In genomic region chr14:73732006-73732405, GRCh38 we compare ENCODE assay signal across 16 cellular contexts. TPM values are rescaled to one million over a fixed set of nuclear protein-coding genes. Genes with fewer than 3 reads are reported as not detected.
DNase-seq lines count a peak whose midpoint lies in the region; ATAC-seq and TF ChIP-seq lines count a peak whose summit lies in the region.
"Had no signal": no experiment of that assay in that cellular context is flagged by ENCODE, and none has a peak within 500 bp of the region (broad histone marks: within the 10 kb centered on the region; RNA-seq: fewer than 3 reads in every experiment).

No MANE protein-coding gene starts in this region.

- no peaks in the 10 kb centered on the region for H3K27me3 Mint-ChIP-seq in activated T-cell treated with anti-CD3 and anti-CD28 coated beads, Interleukin-2, amount 50 U/mL, for 72 hours (ENCODE audit: low read depth)
- H3K27me3 Mint-ChIP-seq in activated T-cell treated with anti-CD3 and anti-CD28 coated beads, Interleukin-2, amount 50 U/mL, for 4 hours (ENCODE audit: low read depth) = no peaks in the 10 kb centered on the region
- no peaks in the 10 kb centered on the region for H3K27me3 Mint-ChIP-seq in stimulated activated naive CD8-positive, alpha-beta T cell treated with anti-CD3 and anti-CD28 coated beads, Interleukin-15, amount 100 ng/mL, for 72 hours

- peaks cover 24% of the 10 kb centered on the region for H3K4me1 Mint-ChIP-seq in activated T-cell treated with anti-CD3 and anti-CD28 coated beads, Interleukin-2, amount 50 U/mL, for 72 hours (ENCODE audit: low read depth)
- peaks cover 13% of the 10 kb centered on the region for H3K4me1 Mint-ChIP-seq in activated T-cell treated with anti-CD3 and anti-CD28 coated beads, Interleukin-2, amount 50 U/mL, for 4 hours (ENCODE audit: low read depth)
- H3K4me1 Mint-ChIP-seq in stimulated activated naive CD8-positive, alpha-beta T cell treated with anti-CD3 and anti-CD28 coated beads, Interleukin-15, amount 100 ng/mL, for 72 hours = peaks cover 32% of the 10 kb centered on the region

- peak overlapping the region; percentile 61 for H3K27ac Mint-ChIP-seq in activated T-cell treated with anti-CD3 and anti-CD28 coated beads, Interleukin-2, amount 50 U/mL, for 72 hours
- H3K27ac Mint-ChIP-seq in stimulated activated naive CD8-positive, alpha-beta T cell treated with anti-CD3 and anti-CD28 coated beads, Interleukin-15, amount 100 ng/mL, for 72 hours = peak overlapping the region; percentile 52 to 59

- no peak overlapping the region for H3K4me3 Mint-ChIP-seq in activated T-cell treated with anti-CD3 and anti-CD28 coated beads, Interleukin-2, amount 50 U/mL, for 72 hours
- H3K4me3 Mint-ChIP-seq in activated T-cell treated with anti-CD3 and anti-CD28 coated beads, Interleukin-2, amount 50 U/mL, for 4 hours = no peak overlapping the region
- no peak overlapping the region for H3K4me3 Mint-ChIP-seq in stimulated activated naive CD8-positive, alpha-beta T cell treated with anti-CD3 and anti-CD28 coated beads, Interleukin-15, amount 100 ng/mL, for 72 hours

- H3K36me3 ChIP-seq in SK-N-MC (ENCODE audit: insufficient read depth, low read length) (peaks cover 49% of the 10 kb centered on the region), gastroesophageal sphincter (peaks cover 0 to 76% of the 10 kb centered on the region in 2 donors)

- H3K36me3 Mint-ChIP-seq in activated T-cell treated with anti-CD3 and anti-CD28 coated beads, Interleukin-2, amount 50 U/mL, for 72 hours (ENCODE audit: insufficient read depth in 2 of 2) = peaks cover 12 to 32% of the 10 kb centered on the region in 2 donors
- peaks cover 38% of the 10 kb centered on the region for H3K36me3 Mint-ChIP-seq in activated T-cell treated with anti-CD3 and anti-CD28 coated beads, Interleukin-2, amount 50 U/mL, for 4 hours (ENCODE audit: insufficient read depth)

- TF ChIP-seq POLR2A in gastroesophageal sphincter (IDR thresholded peaks at IDR 0.05) = no peak

- WGBS in gastroesophageal sphincter (ENCODE audit: low coverage in 1 of 2), 2 donors = 52 to 69% methylated on average over 2 of the region's 3 CpGs

- H3K27me3 ChIP-seq in gastroesophageal sphincter = no peaks in the 10 kb centered on the region

- H3K4me3 ChIP-seq in SK-N-MC = no peak overlapping the region
- H3K4me3 ChIP-seq in gastroesophageal sphincter = no peak overlapping the region

- H3K9ac ChIP-seq in SK-N-MC (ENCODE audit: insufficient read length) = no peak overlapping the region

- H3K4me1 ChIP-seq in gastroesophageal sphincter = peaks cover 5 to 55% (median 13%) of the 10 kb centered on the region in 3 donors

- H3K9me3 ChIP-seq in SK-N-MC (ENCODE audit: low read depth, low read length) (no peaks in the 10 kb centered on the region), gastroesophageal sphincter (no peaks in the 10 kb centered on the region)

- DNase-seq in activated T-cell treated with anti-CD3 and anti-CD28 coated beads, Interleukin-2, amount 50 U/mL, for 72 hours = no peak
- no peak for DNase-seq in activated T-cell treated with anti-CD3 and anti-CD28 coated beads, Interleukin-2, amount 50 U/mL, for 4 hours
- DNase-seq in SK-N-MC (ENCODE audit: low read depth, low spot score) (no peak), NCI-H510A treated with DMSO at 0.1 percent for 48 hours (lab: John Stamatoyannopoulos, UW) (no peak), kidney glomerular epithelial cell (lab: John Stamatoyannopoulos, UW) (no peak), GM03348 (ENCODE audit: low spot score) (no peak)
- DNase-seq in stimulated activated naive CD8-positive, alpha-beta T cell treated with anti-CD3 and anti-CD28 coated beads, Interleukin-15, amount 100 ng/mL, for 72 hours = no peak
- DNase-seq: activated T-cell treated with anti-CD3 and anti-CD28 coated beads for 4 hours; Calu3; GF-D8; NCI-H2081; NCI-H69; stimulated activated CD4-positive, alpha-beta T cell treated with anti-CD3 and anti-CD28 coated beads, Interleukin-2, amount 100 ng/mL, for 48 hours; stimulated activated CD8-positive, alpha-beta memory T cell treated with anti-CD3 and anti-CD28 coated beads, Interleukin-4, amount 100 ng/mL, for 48 hours; WERI-Rb-1 had no signal

- no peak for TF ChIP-seq CTCF in gastroesophageal sphincter (IDR thresholded peaks at IDR 0.05)

- H3K27ac ChIP-seq in SK-N-MC (0 out of 2 replicates have a peak overlapping the region, but pooled peaks have one; percentile 8), gastroesophageal sphincter (peak overlapping the region; percentile 9 to 83 (median 72))
- H3K27ac ChIP-seq: WERI-Rb-1 had no signal

- no peak for ATAC-seq in activated T-cell treated with anti-CD3 and anti-CD28 coated beads, Interleukin-2, amount 50 U/mL, for 72 hours (replicated peaks in 1 of 2)
- no peak for ATAC-seq in activated T-cell treated with anti-CD3 and anti-CD28 coated beads, Interleukin-2, amount 50 U/mL, for 4 hours
- ATAC-seq in gastroesophageal sphincter = no peak
- no peak for ATAC-seq in stimulated activated naive CD8-positive, alpha-beta T cell treated with anti-CD3 and anti-CD28 coated beads, Interleukin-15, amount 100 ng/mL, for 72 hours

- TF ChIP-seq EP300 in gastroesophageal sphincter (IDR thresholded peaks at IDR 0.05) = no peak

- no peaks in the 10 kb centered on the region for H3K9me3 Mint-ChIP-seq in activated T-cell treated with anti-CD3 and anti-CD28 coated beads, Interleukin-2, amount 50 U/mL, for 72 hours
- H3K9me3 Mint-ChIP-seq in activated T-cell treated with anti-CD3 and anti-CD28 coated beads, Interleukin-2, amount 50 U/mL, for 4 hours = no peaks in the 10 kb centered on the region
- H3K9me3 Mint-ChIP-seq in stimulated activated naive CD8-positive, alpha-beta T cell treated with anti-CD3 and anti-CD28 coated beads, Interleukin-15, amount 100 ng/mL, for 72 hours = no peaks in the 10 kb centered on the region

RNA-seq across cellular contexts. Expression of gene PNMA1, which starts 17.8 kb away (rescaled TPM):
- total RNA-seq in activated T-cell treated with anti-CD3 and anti-CD28 coated beads, Interleukin-2, amount 50 U/mL, for 72 hours = 10 to 100 TPM; 38.1 to 47.5 TPM
- 10 to 100 TPM; 41.0 to 55.2 (median 50.8) TPM for total RNA-seq in activated T-cell treated with anti-CD3 and anti-CD28 coated beads, Interleukin-2, amount 50 U/mL, for 4 hours
- 10 to 100 TPM; 41.7 to 95.2 (median 47.6) TPM for total RNA-seq in gastroesophageal sphincter
